In the genomic region with DNA sequence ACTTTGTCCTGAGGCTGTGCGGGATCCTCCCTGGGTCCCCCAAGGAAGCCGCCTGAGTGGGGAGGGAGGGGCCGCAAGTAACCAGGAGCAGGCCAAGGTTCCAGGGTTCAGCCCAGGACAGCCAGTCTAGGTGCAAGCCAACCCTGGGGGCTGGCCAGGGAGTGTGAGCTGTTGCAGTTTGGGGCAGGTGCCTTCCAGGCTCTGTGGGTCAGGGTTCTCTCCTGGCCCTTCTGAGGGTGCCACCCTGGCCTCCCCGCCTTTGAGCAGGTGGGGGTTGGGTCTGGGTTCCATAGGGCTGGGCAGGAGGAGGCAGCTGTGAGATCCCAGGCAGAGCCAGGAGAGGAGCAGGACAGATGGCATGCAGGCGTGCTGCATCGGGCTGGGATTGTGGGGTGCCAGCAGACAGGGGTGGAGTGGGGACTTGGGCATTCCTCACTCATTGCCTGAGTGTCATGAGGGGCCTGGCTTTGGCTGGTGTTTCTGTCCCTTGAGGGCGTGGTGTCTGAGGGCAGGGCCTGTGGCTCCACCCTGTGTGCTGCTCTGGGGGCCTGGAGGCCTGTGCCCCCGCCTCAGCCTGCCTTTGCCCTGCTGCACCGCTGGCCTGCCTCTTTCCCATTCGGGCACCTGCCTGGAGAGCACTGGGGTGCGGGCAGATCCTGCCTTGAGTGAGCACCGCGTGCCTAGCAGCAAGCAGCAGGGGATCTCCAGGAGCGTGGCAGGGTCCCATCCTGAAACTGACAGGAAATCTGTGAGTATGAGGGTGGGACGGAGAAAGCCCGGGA, we compare ENCODE assay signal across 8 cellular contexts. TPM values are rescaled to one million over a fixed set of nuclear protein-coding genes. Genes with fewer than 3 reads are reported as not detected.
A peak's percentile ranks its signal among the peaks of the same experiment; 100 is the strongest.
DNase-seq lines count a peak whose midpoint lies in the region; ATAC-seq and TF ChIP-seq lines count a peak whose summit lies in the region.

No MANE protein-coding gene starts in this region.

- TF ChIP-seq CTCF in RWPE2 (IDR thresholded peaks at IDR 0.05; ENCODE audit: poor library complexity, severe bottlenecking) (no peak), right atrium auricular region (IDR thresholded peaks at IDR 0.05) (no peak), tibial nerve (IDR thresholded peaks at IDR 0.05) (no peak)

- peak overlapping the region; percentile 98 for H3K27ac ChIP-seq in CD4-positive, CD25-positive, alpha-beta regulatory T cell (ENCODE audit: insufficient read depth, low read length, poor library complexity, severe bottlenecking)
- H3K27ac ChIP-seq in RWPE2 (ENCODE audit: poor library complexity, severe bottlenecking): no peak overlapping the region
- peak overlapping the region; percentile 55 to 96 for H3K27ac ChIP-seq in right atrium auricular region
- peak overlapping the region in 3 of 4 donors; percentile 77 to 100 (median 84) for H3K27ac ChIP-seq in tibial nerve

- H3K4me1 Mint-ChIP-seq in CD4-positive, CD25-positive, alpha-beta regulatory T cell: peaks cover 18 to 100% (median 72%) of the 10 kb centered on the region in 4 donors

- peak in 1 of 2 donors; percentile 12 for ATAC-seq in CD4-positive, CD25-positive, alpha-beta regulatory T cell (ENCODE audit: low read depth in 2 of 2)
- ATAC-seq in GM19467 (IDR thresholded peaks at IDR 0.05; ENCODE audit: unreplicated experiment): peak; percentile 26
- ATAC-seq in RWPE2 (ENCODE audit: low read depth): peak; percentile 13; the same call in 2 of the 3 replicates

- WGBS in tibial nerve, 2 donors: 52 to 70% methylated on average over 9 to 13 of the region's 16 CpGs

- peak overlapping the region; percentile 89 to 97 (median 95) for H3K4me3 Mint-ChIP-seq in CD4-positive, CD25-positive, alpha-beta regulatory T cell

- H3K27ac Mint-ChIP-seq in CD4-positive, CD25-positive, alpha-beta regulatory T cell: peak overlapping the region; percentile 98 to 99 (median 98)

- peak overlapping the region; percentile 70 for H3K4me3 ChIP-seq in CD4-positive, CD25-positive, alpha-beta regulatory T cell (ENCODE audit: low read depth, low read length)
- H3K4me3 ChIP-seq in RWPE2 (ENCODE audit: severe bottlenecking) (no peak overlapping the region), right atrium auricular region (no peak overlapping the region), tibial nerve (peak overlapping the region in 2 of 4 donors; percentile 15 to 28)

- peaks cover 24% of the 10 kb centered on the region for H3K36me3 ChIP-seq in CD4-positive, CD25-positive, alpha-beta regulatory T cell (ENCODE audit: control insufficient read depth, insufficient read depth, low read length)
- H3K36me3 ChIP-seq in RWPE2 (ENCODE audit: low read depth): no peaks in the 10 kb centered on the region
- H3K36me3 ChIP-seq in right atrium auricular region: peaks cover 8% of the 10 kb centered on the region
- H3K36me3 ChIP-seq in tibial nerve: peaks cover 0 to 14% (median 0%) of the 10 kb centered on the region in 3 donors

- H3K9me3 ChIP-seq in CD4-positive, CD25-positive, alpha-beta regulatory T cell (ENCODE audit: control insufficient read depth in 2 of 2, low read length in 2 of 2): no peaks in the 10 kb centered on the region
- H3K9me3 ChIP-seq in RWPE2 (ENCODE audit: severe bottlenecking) (no peaks in the 10 kb centered on the region), right atrium auricular region (no peaks in the 10 kb centered on the region), tibial nerve (no peaks in the 10 kb centered on the region)

- peaks cover 100% of the 10 kb centered on the region for H3K4me1 ChIP-seq in CD4-positive, CD25-positive, alpha-beta regulatory T cell (ENCODE audit: control insufficient read depth, insufficient read depth, low read length, poor library complexity, severe bottlenecking)
- H3K4me1 ChIP-seq in RWPE2 (ENCODE audit: insufficient read depth, poor library complexity, severe bottlenecking) (peaks cover 6% of the 10 kb centered on the region), right atrium auricular region (peaks cover 0 to 100% of the 10 kb centered on the region in 2 donors), tibial nerve (peaks cover 0 to 100% (median 87%) of the 10 kb centered on the region in 4 donors)

- no peaks in the 10 kb centered on the region for H3K9me3 Mint-ChIP-seq in CD4-positive, CD25-positive, alpha-beta regulatory T cell

- no peaks in the 10 kb centered on the region for H3K27me3 ChIP-seq in CD4-positive, CD25-positive, alpha-beta regulatory T cell (ENCODE audit: control insufficient read depth, insufficient read depth, low read length)
- H3K27me3 ChIP-seq in RWPE2 (ENCODE audit: insufficient read depth, poor library complexity, severe bottlenecking) (no peaks in the 10 kb centered on the region), right atrium auricular region (no peaks in the 10 kb centered on the region), tibial nerve (no peaks in the 10 kb centered on the region)

- H3K27me3 Mint-ChIP-seq in CD4-positive, CD25-positive, alpha-beta regulatory T cell: no peaks in the 10 kb centered on the region

- DNase-seq in CD4-positive, CD25-positive, alpha-beta regulatory T cell: peak in 1 of 3 donors; percentile 40
- DNase-seq in RWPE2 (ENCODE audit: low spot score): peak; percentile 68
- no peak for DNase-seq in right atrium auricular region (ENCODE audit: low spot score)
- DNase-seq in tibial nerve (ENCODE audit: low spot score in 2 of 2): no peak
- no peak for DNase-seq in GF-D8 (lab: John Stamatoyannopoulos, UW)
- no peak for DNase-seq in HPDE6-E6E7 (ENCODE audit: extremely low spot score)
- no peak for DNase-seq in HuH-7.5 (ENCODE audit: low spot score)

- no peak for TF ChIP-seq EP300 in tibial nerve (IDR thresholded peaks at IDR 0.05)

- peaks cover 12% of the 10 kb centered on the region for H3K36me3 Mint-ChIP-seq in CD4-positive, CD25-positive, alpha-beta regulatory T cell

- TF ChIP-seq POLR2A in tibial nerve (IDR thresholded peaks at IDR 0.05): no peak

RNA-seq across cellular contexts. Expression of a gene that starts 18.4 kb away (rescaled TPM):
- 227 TPM for total RNA-seq in CD4-positive, CD25-positive, alpha-beta regulatory T cell
- 10 to 100 TPM; 36.3 to 52.1 (median 47.7) TPM for polyA plus RNA-seq in CD4-positive, CD25-positive, alpha-beta regulatory T cell
- total RNA-seq in right atrium auricular region: 10 to 100 TPM; 52.8 to 54.6 TPM
- 10 to 100 TPM; 61.2 to 77.9 (median 75.1) TPM for total RNA-seq in tibial nerve
